6 cellular contexts compared by ENCODE assay signal in the genomic region with DNA sequence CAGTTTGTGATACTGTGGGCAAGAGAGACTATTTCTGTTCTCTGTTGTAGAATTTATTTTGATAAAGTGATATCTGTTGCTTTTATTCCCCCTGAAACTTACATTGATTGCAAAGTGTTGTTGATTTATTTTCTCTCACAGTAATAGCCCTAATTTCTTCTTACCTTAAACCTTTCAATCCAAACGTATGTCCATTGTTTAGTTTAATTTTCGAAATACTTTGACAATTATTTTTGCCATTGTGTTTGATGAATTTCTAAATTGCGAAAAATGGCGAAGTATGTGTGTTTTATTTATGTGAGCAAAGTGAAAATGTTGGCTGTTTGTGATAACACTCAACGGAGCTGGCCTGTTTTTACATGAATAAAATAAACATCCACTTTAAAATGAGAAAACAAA. TPM values are rescaled to one million over a fixed set of nuclear protein-coding genes. Genes with fewer than 3 reads are reported as not detected.
DNase-seq lines count a peak whose midpoint lies in the region; FAIRE-seq and TF ChIP-seq lines count a peak whose summit lies in the region.

No MANE protein-coding gene starts in this region.

- no peak for FAIRE-seq in small intestine (lab: Jason Lieb, UNC)

- no peak for DNase-seq in MG63
- no peak for DNase-seq in fibroblast of mammary gland (ENCODE audit: low read depth)
- DNase-seq in NCI-H2081 treated with DMSO at 0.1 percent for 48 hours (lab: John Stamatoyannopoulos, UW) = no peak
- DNase-seq in stimulated activated CD4-positive, alpha-beta T cell treated with anti-CD3 and anti-CD28 coated beads, Interleukin-15, amount 100 ng/mL, for 24 hours = no peak
- no peak for DNase-seq in small intestine

- peaks cover 0 to 4% of the 10 kb centered on the region in 2 donors for H3K4me1 ChIP-seq in small intestine (ENCODE audit: control insufficient read depth in 2 of 2, insufficient read depth in 1 of 2, low read depth in 1 of 2, low read length in 1 of 2)

- H3K27ac ChIP-seq in temporal lobe (ENCODE audit: low read depth, low read length) = peak overlapping the region; percentile 82
- H3K27ac ChIP-seq in small intestine (ENCODE audit: low read depth in 1 of 2, low read length in 1 of 2) = no peak overlapping the region

- no peaks in the 10 kb centered on the region for H3K27me3 ChIP-seq in MG63
- no peaks in the 10 kb centered on the region for H3K27me3 ChIP-seq in small intestine (ENCODE audit: control insufficient read depth in 2 of 2, insufficient read depth in 2 of 2, low read length in 2 of 2)

- WGBS in small intestine, 3 donors = 8 to 11% (median 10%) methylated on average over 5 of the region's 5 CpGs

- TF ChIP-seq CTCF in fibroblast of mammary gland (conservative IDR thresholded peaks at IDR 0.05; ENCODE audit: control insufficient read depth, insufficient read depth, low read depth, low read length) = no peak

- H3K4me3 ChIP-seq in MG63 (peak overlapping the region; percentile 71), fibroblast of mammary gland (ENCODE audit: control insufficient read depth, low read depth, low read length) (peak overlapping the region; percentile 81), small intestine (ENCODE audit: low read depth in 1 of 2, low read length in 2 of 2) (peak overlapping the region in 1 of 2 donors; percentile 92)

- H3K36me3 ChIP-seq in MG63 = 0 out of 2 replicates have a peak, but pooled peaks cover 3% of the 10 kb centered on the region
- no peaks in the 10 kb centered on the region for H3K36me3 ChIP-seq in small intestine (ENCODE audit: control insufficient read depth in 2 of 2, insufficient read depth in 2 of 2, low read length in 2 of 2)

- peaks cover 2% of the 10 kb centered on the region for H3K9me3 ChIP-seq in MG63
- H3K9me3 ChIP-seq in small intestine (ENCODE audit: control insufficient read depth, low read depth) = no peaks in the 10 kb centered on the region

RNA-seq across cellular contexts. Expression of gene ZSCAN26, which starts 0.4 kb away (rescaled TPM):
- 9.2 and 20.0 TPM in 2 replicates for total RNA-seq in MG63 (2014; rRNA removed; shearing (Covaris generic); ENCODE audit: low replicate concordance)
- total RNA-seq in temporal lobe = 28.0 TPM
- 1 to 10 TPM; 4.7 to 8.3 (median 5.1) TPM for polyA plus RNA-seq in small intestine

RNA-seq across cellular contexts. Expression of gene NKAPL, which starts 7.5 kb away (rescaled TPM):
- total RNA-seq in MG63 (2014; rRNA removed; shearing (Covaris generic); ENCODE audit: low replicate concordance) = not detected in 2 replicates
- 0.98 TPM for total RNA-seq in temporal lobe
- polyA plus RNA-seq in small intestine = 1 to 10 TPM in 1 of 3 donors, under 1 TPM in 2; 0.45 to 1.1 (median 0.81) TPM

RNA-seq across cellular contexts. Expression of gene ZKSCAN4, which starts 14.5 kb away (rescaled TPM):
- total RNA-seq in MG63 (2014; rRNA removed; shearing (Covaris generic); ENCODE audit: low replicate concordance) = 0.59 and 2.6 TPM in 2 replicates
- total RNA-seq in temporal lobe = 6.4 TPM
- polyA plus RNA-seq in small intestine = 1 to 10 TPM; 2.7 to 4.5 (median 3.1) TPM

RNA-seq across cellular contexts. Expression of gene PGBD1, which starts 14.8 kb away (rescaled TPM):
- total RNA-seq in MG63 (2014; rRNA removed; shearing (Covaris generic); ENCODE audit: low replicate concordance) = 4.6 and 9.3 TPM in 2 replicates
- total RNA-seq in temporal lobe = 15.5 TPM
- polyA plus RNA-seq in small intestine = 1 to 10 TPM in 2 of 3 donors, under 1 TPM in 1; 0.81 to 1.3 (median 1.1) TPM

RNA-seq across cellular contexts. Expression of gene ZSCAN9, which starts 41.5 kb away (rescaled TPM):
- total RNA-seq in MG63 (2014; rRNA removed; shearing (Covaris generic); ENCODE audit: low replicate concordance) = 3.1 and 6.8 TPM in 2 replicates
- 30.5 TPM for total RNA-seq in temporal lobe
- 1 to 10 TPM; 5.5 to 7.2 (median 6.5) TPM for polyA plus RNA-seq in small intestine
